8 cellular contexts compared by ENCODE assay signal in genomic region chr19:8444677-8445487, GRCh38. TPM values are rescaled to one million over a fixed set of nuclear protein-coding genes. Genes with fewer than 3 reads are reported as not detected.
DNase-seq lines count a peak whose midpoint lies in the region; ATAC-seq and TF ChIP-seq lines count a peak whose summit lies in the region.

A gene with protein sequence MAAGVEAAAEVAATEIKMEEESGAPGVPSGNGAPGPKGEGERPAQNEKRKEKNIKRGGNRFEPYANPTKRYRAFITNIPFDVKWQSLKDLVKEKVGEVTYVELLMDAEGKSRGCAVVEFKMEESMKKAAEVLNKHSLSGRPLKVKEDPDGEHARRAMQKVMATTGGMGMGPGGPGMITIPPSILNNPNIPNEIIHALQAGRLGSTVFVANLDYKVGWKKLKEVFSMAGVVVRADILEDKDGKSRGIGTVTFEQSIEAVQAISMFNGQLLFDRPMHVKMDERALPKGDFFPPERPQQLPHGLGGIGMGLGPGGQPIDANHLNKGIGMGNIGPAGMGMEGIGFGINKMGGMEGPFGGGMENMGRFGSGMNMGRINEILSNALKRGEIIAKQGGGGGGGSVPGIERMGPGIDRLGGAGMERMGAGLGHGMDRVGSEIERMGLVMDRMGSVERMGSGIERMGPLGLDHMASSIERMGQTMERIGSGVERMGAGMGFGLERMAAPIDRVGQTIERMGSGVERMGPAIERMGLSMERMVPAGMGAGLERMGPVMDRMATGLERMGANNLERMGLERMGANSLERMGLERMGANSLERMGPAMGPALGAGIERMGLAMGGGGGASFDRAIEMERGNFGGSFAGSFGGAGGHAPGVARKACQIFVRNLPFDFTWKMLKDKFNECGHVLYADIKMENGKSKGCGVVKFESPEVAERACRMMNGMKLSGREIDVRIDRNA (plus strand): TSS chr19:8444975. CDS start chr19:8444999, 24 bp downstream.

- no peaks in the 10 kb centered on the region for H3K9me3 Mint-ChIP-seq in activated CD4-positive, alpha-beta T cell treated with anti-CD3 and anti-CD28 coated beads for 36 hours (ENCODE audit: low read depth)

- TF ChIP-seq POLR2A in GM19193 (IDR thresholded peaks at IDR 0.05; ENCODE audit: extremely low read depth, insufficient read depth, insufficient read length) = peak; percentile 91

- peak within 1 kb of the TSS; percentile 97 for H3K27ac Mint-ChIP-seq in activated CD4-positive, alpha-beta T cell treated with anti-CD3 and anti-CD28 coated beads for 36 hours

- peak within 1 kb of the TSS; percentile 95 for H3K4me3 ChIP-seq in choroid plexus epithelial cell (ENCODE audit: low read depth, low read length)
- peak within 1 kb of the TSS; percentile 96 for H3K4me3 ChIP-seq in kidney epithelial cell (ENCODE audit: low read depth, low read length)

- no peak for TF ChIP-seq CTCF in choroid plexus epithelial cell (conservative IDR thresholded peaks at IDR 0.05; ENCODE audit: low read depth, low read length)
- TF ChIP-seq CTCF in kidney epithelial cell (IDR thresholded peaks at IDR 0.05; ENCODE audit: insufficient read depth, low read length, poor library complexity, severe bottlenecking) = no peak

- CTCF ChIA-PET in activated CD4-positive, alpha-beta T cell treated with anti-CD3 and anti-CD28 coated beads for 36 hours (lab: Charles Lee) = interaction anchor here (1.0 to 2.5 kb wide), 5 partner anchors 12 to 135 kb away, joined by 4 to 11 read pairs (median 4); no protein-coding TSS in a partner anchor

- H3K27me3 ChIP-seq in kidney epithelial cell (ENCODE audit: control insufficient read depth, insufficient read depth, low read length) = no peaks in the 10 kb centered on the region

- intact Hi-C loops in activated CD4-positive, alpha-beta T cell treated with anti-CD3 and anti-CD28 coated beads for 36 hours (cut with DNase I, micrococcal nuclease) = loop anchor here (1.0 to 5.0 kb wide), 9 partner anchors 32 to 124 kb away; partner anchors contain the start of genes MARCHF2 (in 2 of the 2), RAB11B (in 2 of the 2), NDUFA7 (in 1 of the 2) and RPS28 (in 1 of the 2)

- no peaks in the 10 kb centered on the region for H3K36me3 ChIP-seq in kidney epithelial cell (ENCODE audit: control insufficient read depth, insufficient read depth, low read length)

- no peaks in the 10 kb centered on the region for H3K27me3 Mint-ChIP-seq in activated CD4-positive, alpha-beta T cell treated with anti-CD3 and anti-CD28 coated beads for 36 hours

- peak; percentile 96 for DNase-seq in AML-193 (lab: John Stamatoyannopoulos, UW)
- DNase-seq in NCI-H510A treated with DMSO at 0.1 percent for 48 hours (lab: John Stamatoyannopoulos, UW) = peak; percentile 97
- peak; percentile 100 for DNase-seq in activated CD4-positive, alpha-beta T cell treated with anti-CD3 and anti-CD28 coated beads for 36 hours
- peak; percentile 98 for DNase-seq in choroid plexus epithelial cell (ENCODE audit: low read depth)
- peak; percentile 89 for DNase-seq in kidney epithelial cell (ENCODE audit: low read depth)
- peak; percentile 99 to 100 for DNase-seq in stimulated activated CD4-positive, alpha-beta T cell treated with anti-CD3 and anti-CD28 coated beads, Interleukin-15, amount 100 ng/mL, for 48 hours (ENCODE audit: low read depth in 2 of 2)

- peak within 1 kb of the TSS; percentile 94 for H3K4me3 Mint-ChIP-seq in activated CD4-positive, alpha-beta T cell treated with anti-CD3 and anti-CD28 coated beads for 36 hours

- POLR2A ChIA-PET in activated CD4-positive, alpha-beta T cell treated with anti-CD3 and anti-CD28 coated beads for 36 hours (lab: Charles Lee) = interaction anchor here (0.7 to 1.3 kb wide), 6 partner anchors 8 to 69 kb away, joined by 3 to 9 read pairs (median 4); partner anchors contain the start of genes MARCHF2 and ZNF414

- peaks cover 30% of the 10 kb centered on the region for H3K36me3 Mint-ChIP-seq in activated CD4-positive, alpha-beta T cell treated with anti-CD3 and anti-CD28 coated beads for 36 hours (ENCODE audit: low read depth)

- peaks cover 39% of the 10 kb centered on the region for H3K4me1 Mint-ChIP-seq in activated CD4-positive, alpha-beta T cell treated with anti-CD3 and anti-CD28 coated beads for 36 hours

- ATAC-seq in HG03439 (IDR thresholded peaks at IDR 0.05; ENCODE audit: unreplicated experiment) = peak; percentile 79
- ATAC-seq in activated CD4-positive, alpha-beta T cell treated with anti-CD3 and anti-CD28 coated beads for 36 hours = peak; percentile 93

RNA-seq across cellular contexts. Expression of the gene that starts here (rescaled TPM):
- total RNA-seq in activated CD4-positive, alpha-beta T cell treated with anti-CD3 and anti-CD28 coated beads for 36 hours = 100 to 1,000 TPM; 250 to 304 TPM
- 97.1 and 115 TPM in 2 replicates for total RNA-seq in kidney epithelial cell

Comparison
In these comparisons a context has a peak if more than half of its experiments do, and no peak if none do; other contexts are left out.
1. Peak in every context shown above with its lines: DNase-seq, ATAC-seq and H3K4me3 ChIP-seq.